In genomic region chr4:56320293-56320692, GRCh38 we compare ENCODE assay signal across 16 cellular contexts.
DNase-seq lines count a peak whose midpoint lies in the region; ATAC-seq and TF ChIP-seq lines count a peak whose summit lies in the region.
"Had no signal": no experiment of that assay in that cellular context is flagged by ENCODE, and none has a peak within 500 bp of the region (broad histone marks: within the 10 kb centered on the region; RNA-seq: fewer than 3 reads in every experiment).

No MANE protein-coding gene starts in this region.

- H3K9me2 ChIP-seq in PC-3 (replicated peaks; ENCODE audit: low read length): no peaks in the 10 kb centered on the region

- H3K27ac ChIP-seq in PC-3 (ENCODE audit: low read length): no peak overlapping the region
- no peak overlapping the region for H3K27ac ChIP-seq in naive thymus-derived CD4-positive, alpha-beta T cell (ENCODE audit: low read depth, low read length)

- H3K4me1 Mint-ChIP-seq in naive thymus-derived CD4-positive, alpha-beta T cell: no peaks in the 10 kb centered on the region

- ATAC-seq in PC-3 (peak; percentile 54), left colon (no peak)
- ATAC-seq in naive thymus-derived CD4-positive, alpha-beta T cell: no peak
- ATAC-seq: Right ventricle myocardium inferior had no signal

- TF ChIP-seq CTCF in AG10803 (conservative IDR thresholded peaks at IDR 0.05; ENCODE audit: low read length): no peak
- no peak for TF ChIP-seq CTCF in PC-3 (conservative IDR thresholded peaks at IDR 0.05; ENCODE audit: low read depth, low read length)
- no peak for TF ChIP-seq CTCF in cardiac fibroblast (IDR thresholded peaks at IDR 0.05; ENCODE audit: low read depth, low read length)

- H3K27me3 ChIP-seq in PC-3 (ENCODE audit: low read length): no peaks in the 10 kb centered on the region
- no peaks in the 10 kb centered on the region for H3K27me3 ChIP-seq in naive thymus-derived CD4-positive, alpha-beta T cell (ENCODE audit: control insufficient read depth in 2 of 2, insufficient read depth in 2 of 2, low read length in 2 of 2)

- H3K9ac ChIP-seq in PC-3 (ENCODE audit: low read length): no peak overlapping the region

- no peaks in the 10 kb centered on the region for H3K36me3 Mint-ChIP-seq in naive thymus-derived CD4-positive, alpha-beta T cell

- DNase-seq in AG10803 (ENCODE audit: low read depth) (peak; percentile 9), PC-3 (peak; percentile 72), cardiac fibroblast (ENCODE audit: low read depth in 2 of 2) (peak; percentile 40 to 50), iris pigment epithelial cell (ENCODE audit: low read depth) (peak; percentile 88), GM19240 (ENCODE audit: insufficient read length, low spot score) (no peak), left colon (no peak)
- DNase-seq in activated CD4-positive, alpha-beta T cell treated with anti-CD3 and anti-CD28 coated beads for 4 hours: no peak
- no peak for DNase-seq in naive thymus-derived CD4-positive, alpha-beta T cell
- DNase-seq: EL, MM.1S, NCI-H1092 treated with DMSO at 0.1 percent for 48 hours, NCI-H1694, NCI-H510A treated with DMSO at 0.1 percent for 48 hours, NCI-H82 had no signal

- POLR2A ChIA-PET in PC-3 (lab: Charles Lee; ENCODE audit: unreplicated experiment): no interaction called here
- POLR2A ChIA-PET in naive thymus-derived CD4-positive, alpha-beta T cell (lab: Charles Lee): no interaction called here

- H3K36me3 ChIP-seq in PC-3 (ENCODE audit: low read depth, low read length): no peaks in the 10 kb centered on the region
- no peaks in the 10 kb centered on the region for H3K36me3 ChIP-seq in naive thymus-derived CD4-positive, alpha-beta T cell (ENCODE audit: control insufficient read depth in 2 of 3, insufficient read depth in 3 of 3, low read length in 3 of 3)
- H3K36me3 ChIP-seq: HAP-1 had no signal

- no peaks in the 10 kb centered on the region for H3K9me3 ChIP-seq in PC-3 (ENCODE audit: low read length)
- no peaks in the 10 kb centered on the region for H3K9me3 ChIP-seq in naive thymus-derived CD4-positive, alpha-beta T cell (ENCODE audit: control insufficient read depth in 2 of 3, low read length in 3 of 3)
- H3K9me3 ChIP-seq: HAP-1 had no signal

- H3K27ac Mint-ChIP-seq in naive thymus-derived CD4-positive, alpha-beta T cell: no peak overlapping the region

- no peaks in the 10 kb centered on the region for H3K9me3 Mint-ChIP-seq in naive thymus-derived CD4-positive, alpha-beta T cell

- H3K4me2 ChIP-seq in PC-3 (ENCODE audit: low read length): no peak overlapping the region

- H3K27me3 Mint-ChIP-seq in naive thymus-derived CD4-positive, alpha-beta T cell: peaks cover 4 to 10% (median 6%) of the 10 kb centered on the region in 5 donors

- no peak overlapping the region for H3K4me3 Mint-ChIP-seq in naive thymus-derived CD4-positive, alpha-beta T cell

- no peaks in the 10 kb centered on the region for H3K4me1 ChIP-seq in PC-3 (ENCODE audit: insufficient read depth, low read length)
- no peaks in the 10 kb centered on the region for H3K4me1 ChIP-seq in naive thymus-derived CD4-positive, alpha-beta T cell (ENCODE audit: control insufficient read depth in 2 of 2, insufficient read depth in 2 of 2, low read length in 2 of 2)
- H3K4me1 ChIP-seq: HAP-1 had no signal

- CTCF ChIA-PET in PC-3 (lab: Charles Lee): no interaction called here
- CTCF ChIA-PET in naive thymus-derived CD4-positive, alpha-beta T cell (lab: Charles Lee): no interaction called here

- no peaks in the 10 kb centered on the region for H4K20me1 ChIP-seq in PC-3 (ENCODE audit: low read length)

- no peaks in the 10 kb centered on the region for H3K79me2 ChIP-seq in PC-3 (ENCODE audit: low read length)

- no peaks in the 10 kb centered on the region for H3F3A ChIP-seq in PC-3 (ENCODE audit: low read length, unreplicated experiment)

- BruUV-seq in PC-3 (replicated peaks; lab: Mats Ljungman, UMichigan): no TSS peak

- intact Hi-C loops in PC-3 (cut with micrococcal nuclease) (loop anchor here (10.0 kb wide), 1 partner anchor 225 kb away; no protein-coding TSS in a partner anchor), left colon (cut with DNase I, micrococcal nuclease) (no loop called here)
- intact Hi-C loops in naive thymus-derived CD4-positive, alpha-beta T cell (cut with micrococcal nuclease): no loop called here

- H3K4me3 ChIP-seq in AG10803 (ENCODE audit: low read length): no peak overlapping the region
- no peak overlapping the region for H3K4me3 ChIP-seq in PC-3 (ENCODE audit: low read length)
- no peak overlapping the region for H3K4me3 ChIP-seq in cardiac fibroblast (replicated peaks in 1 of 2; ENCODE audit: low read depth in 2 of 2, low read length in 2 of 2)
- no peak overlapping the region for H3K4me3 ChIP-seq in naive thymus-derived CD4-positive, alpha-beta T cell (ENCODE audit: low read length)
- H3K4me3 ChIP-seq: HAP-1 had no signal

- H2AFZ ChIP-seq in PC-3 (ENCODE audit: low read length): no peak overlapping the region

Comparison
In these comparisons a context has a peak if more than half of its experiments do, and no peak if none do; other contexts are left out.
1. DNase-seq: peak in AG10803 (single experiment), PC-3 (single experiment), cardiac fibroblast (2 of 2) and iris pigment epithelial cell (single experiment); none in GM19240 (single experiment), activated CD4-positive, alpha-beta T cell treated with anti-CD3 and anti-CD28 coated beads for 4 hours (0 of 2), left colon (0 of 2) and naive thymus-derived CD4-positive, alpha-beta T cell (0 of 9).